ENCODE assay signal across 11 cellular contexts in genomic region chr15:50562735-50563640, GRCh38. TPM values are rescaled to one million over a fixed set of nuclear protein-coding genes. Genes with fewer than 3 reads are reported as not detected.
DNase-seq lines count a peak whose midpoint lies in the region; ATAC-seq lines count a peak whose summit lies in the region.
"Had no signal": no experiment of that assay in that cellular context is flagged by ENCODE, and none has a peak within 500 bp of the region (broad histone marks: within the 10 kb centered on the region; RNA-seq: fewer than 3 reads in every experiment).

No MANE protein-coding gene starts in this region.

- CTCF ChIA-PET in activated naive CD4-positive, alpha-beta T cell treated with anti-CD3 and anti-CD28 coated beads for 36 hours (lab: Charles Lee), result interaction anchor here (1.0 to 1.4 kb wide), 2 partner anchors 13 to 14 kb away, joined by 3 to 4 read pairs; no protein-coding TSS in a partner anchor

- H3K9me3 Mint-ChIP-seq in activated naive CD4-positive, alpha-beta T cell treated with anti-CD3 and anti-CD28 coated beads for 36 hours, result no peaks in the 10 kb centered on the region
- no peaks in the 10 kb centered on the region for H3K9me3 Mint-ChIP-seq in T-helper 1 cell treated with Interleukin-12 subunit alpha and Interleukin-12 subunit beta and Interleukin-4 antibody, amounts not matched to agents 30 μg/mL and 1 μg/mL, for 36 hours
- H3K9me3 Mint-ChIP-seq in effector memory CD8-positive, alpha-beta T cell, result no peaks in the 10 kb centered on the region
- H3K9me3 Mint-ChIP-seq in stimulated activated memory B cell treated with anti-CD40 and anti-IgM and Interleukin-4, amounts not matched to agents 10 μg/mL and 1 μg/mL and 100 μg/mL, for 72 hours, result no peaks in the 10 kb centered on the region

- peak; percentile 8 for DNase-seq in activated naive CD4-positive, alpha-beta T cell treated with anti-CD3 and anti-CD28 coated beads for 36 hours
- DNase-seq in activated naive CD4-positive, alpha-beta T cell treated with anti-CD3 and anti-CD28 coated beads, Interleukin-2, amount 50 U/mL, for 16 hours, result no peak
- DNase-seq in effector memory CD8-positive, alpha-beta T cell, result no peak
- DNase-seq in HT-29 (ENCODE audit: low spot score) (no peak), RPMI8226 (no peak)
- DNase-seq: lower lobe of right lung had no signal

- H3K27ac Mint-ChIP-seq in activated naive CD4-positive, alpha-beta T cell treated with anti-CD3 and anti-CD28 coated beads for 36 hours, result peak overlapping the region; percentile 75
- peak overlapping the region; percentile 28 for H3K27ac Mint-ChIP-seq in T-helper 1 cell treated with Interleukin-12 subunit alpha and Interleukin-12 subunit beta and Interleukin-4 antibody, amounts not matched to agents 30 μg/mL and 1 μg/mL, for 36 hours
- peak overlapping the region; percentile 3 to 14 for H3K27ac Mint-ChIP-seq in effector memory CD8-positive, alpha-beta T cell
- H3K27ac Mint-ChIP-seq in stimulated activated memory B cell treated with anti-CD40 and anti-IgM and Interleukin-4, amounts not matched to agents 10 μg/mL and 1 μg/mL and 100 μg/mL, for 72 hours, result peak overlapping the region; percentile 18

- H3K4me3 Mint-ChIP-seq in activated naive CD4-positive, alpha-beta T cell treated with anti-CD3 and anti-CD28 coated beads for 36 hours, result no peak overlapping the region
- H3K4me3 Mint-ChIP-seq in T-helper 1 cell treated with Interleukin-12 subunit alpha and Interleukin-12 subunit beta and Interleukin-4 antibody, amounts not matched to agents 30 μg/mL and 1 μg/mL, for 36 hours, result peak overlapping the region; percentile 0
- no peak overlapping the region for H3K4me3 Mint-ChIP-seq in effector memory CD8-positive, alpha-beta T cell
- no peak overlapping the region for H3K4me3 Mint-ChIP-seq in stimulated activated memory B cell treated with anti-CD40 and anti-IgM and Interleukin-4, amounts not matched to agents 10 μg/mL and 1 μg/mL and 100 μg/mL, for 72 hours

- intact Hi-C loops in activated naive CD4-positive, alpha-beta T cell treated with anti-CD3 and anti-CD28 coated beads for 36 hours (cut with micrococcal nuclease), result loop anchor here (5.0 kb wide), 1 partner anchor 56 kb away; no protein-coding TSS in a partner anchor

- H3K4me1 Mint-ChIP-seq in activated naive CD4-positive, alpha-beta T cell treated with anti-CD3 and anti-CD28 coated beads for 36 hours (ENCODE audit: low read depth), result peaks cover 6% of the 10 kb centered on the region
- H3K4me1 Mint-ChIP-seq in T-helper 1 cell treated with Interleukin-12 subunit alpha and Interleukin-12 subunit beta and Interleukin-4 antibody, amounts not matched to agents 30 μg/mL and 1 μg/mL, for 36 hours (ENCODE audit: low read depth), result peaks cover 15% of the 10 kb centered on the region
- peaks cover 4% of the 10 kb centered on the region in 2 donors for H3K4me1 Mint-ChIP-seq in effector memory CD8-positive, alpha-beta T cell (ENCODE audit: low read depth in 2 of 2)
- no peaks in the 10 kb centered on the region for H3K4me1 Mint-ChIP-seq in stimulated activated memory B cell treated with anti-CD40 and anti-IgM and Interleukin-4, amounts not matched to agents 10 μg/mL and 1 μg/mL and 100 μg/mL, for 72 hours

- peaks cover 17% of the 10 kb centered on the region for H3K36me3 Mint-ChIP-seq in activated naive CD4-positive, alpha-beta T cell treated with anti-CD3 and anti-CD28 coated beads for 36 hours (ENCODE audit: low read depth)
- peaks cover 23% of the 10 kb centered on the region for H3K36me3 Mint-ChIP-seq in T-helper 1 cell treated with Interleukin-12 subunit alpha and Interleukin-12 subunit beta and Interleukin-4 antibody, amounts not matched to agents 30 μg/mL and 1 μg/mL, for 36 hours (ENCODE audit: low read depth)
- peaks cover 60% of the 10 kb centered on the region for H3K36me3 Mint-ChIP-seq in effector memory CD8-positive, alpha-beta T cell (ENCODE audit: insufficient read depth)
- H3K36me3 Mint-ChIP-seq in stimulated activated memory B cell treated with anti-CD40 and anti-IgM and Interleukin-4, amounts not matched to agents 10 μg/mL and 1 μg/mL and 100 μg/mL, for 72 hours, result peaks cover 43% of the 10 kb centered on the region

- no peaks in the 10 kb centered on the region for H3K27me3 Mint-ChIP-seq in activated naive CD4-positive, alpha-beta T cell treated with anti-CD3 and anti-CD28 coated beads for 36 hours (ENCODE audit: low read depth)
- no peaks in the 10 kb centered on the region for H3K27me3 Mint-ChIP-seq in T-helper 1 cell treated with Interleukin-12 subunit alpha and Interleukin-12 subunit beta and Interleukin-4 antibody, amounts not matched to agents 30 μg/mL and 1 μg/mL, for 36 hours (ENCODE audit: low read depth)
- H3K27me3 Mint-ChIP-seq in effector memory CD8-positive, alpha-beta T cell, result no peaks in the 10 kb centered on the region
- H3K27me3 Mint-ChIP-seq in stimulated activated memory B cell treated with anti-CD40 and anti-IgM and Interleukin-4, amounts not matched to agents 10 μg/mL and 1 μg/mL and 100 μg/mL, for 72 hours, result no peaks in the 10 kb centered on the region

- ATAC-seq in effector memory CD8-positive, alpha-beta T cell (replicated peaks), result no peak
- ATAC-seq in stimulated activated memory B cell treated with anti-CD40 and anti-IgM and Interleukin-4, amounts not matched to agents 10 μg/mL and 1 μg/mL and 100 μg/mL, for 72 hours, result no peak
- no peak for ATAC-seq in GM21786 (IDR thresholded peaks at IDR 0.05; ENCODE audit: unreplicated experiment)
- ATAC-seq: lower lobe of right lung had no signal

RNA-seq across cellular contexts. Expression of gene USP50, which starts 16.5 kb away (rescaled TPM):
- not detected for total RNA-seq in activated naive CD4-positive, alpha-beta T cell treated with anti-CD3 and anti-CD28 coated beads for 36 hours
- not detected in 2 replicates for total RNA-seq in HT-29 (2014; rRNA removed; shearing (Covaris generic))
- total RNA-seq: hepatocyte, lower lobe of right lung, SK-MEL-5 had no signal

Comparison
In these comparisons a context has a peak if more than half of its experiments do, and no peak if none do; other contexts are left out.
1. H3K27ac Mint-ChIP-seq: peak in every context shown above with its lines; median percentile 75 in activated naive CD4-positive, alpha-beta T cell treated with anti-CD3 and anti-CD28 coated beads for 36 hours; 28 in T-helper 1 cell treated with Interleukin-12 subunit alpha and Interleukin-12 subunit beta and Interleukin-4 antibody, amounts not matched to agents 30 μg/mL and 1 μg/mL, for 36 hours; 18 in stimulated activated memory B cell treated with anti-CD40 and anti-IgM and Interleukin-4, amounts not matched to agents 10 μg/mL and 1 μg/mL and 100 μg/mL, for 72 hours; 8 in effector memory CD8-positive, alpha-beta T cell.